Comparison of ENCODE assay signal across 14 cellular contexts in genomic region chr1:156703741-156704140, GRCh38. TPM values are rescaled to one million over a fixed set of nuclear protein-coding genes. Genes with fewer than 3 reads are reported as not detected.
A peak's percentile ranks its signal among the peaks of the same experiment; 100 is the strongest.
DNase-seq lines count a peak whose midpoint lies in the region; ATAC-seq and TF ChIP-seq lines count a peak whose summit lies in the region.
"Had no signal": no experiment of that assay in that cellular context is flagged by ENCODE, and none has a peak within 500 bp of the region (broad histone marks: within the 10 kb centered on the region; RNA-seq: fewer than 3 reads in every experiment).

No MANE protein-coding gene starts in this region.

- intact Hi-C loops in cardiac septum (cut with DNase I), result no loop called here

- H3K27ac ChIP-seq in cardiac muscle cell (no peak overlapping the region), iPS-20b (ENCODE audit: low read length) (no peak overlapping the region)
- H3K27ac ChIP-seq: BLaER1 treated with 17β-estradiol and CSF1 and Interleukin-3, amounts not matched to agents 10 nM and 100 nM; ovary had no signal

- TF ChIP-seq CTCF in cardiac muscle cell (IDR thresholded peaks at IDR 0.05; ENCODE audit: low read depth, low read length), result no peak

- peaks cover 18% of the 10 kb centered on the region for H3K36me3 ChIP-seq in cardiac muscle cell
- peaks cover 28% of the 10 kb centered on the region for H3K36me3 ChIP-seq in iPS-20b (ENCODE audit: insufficient read depth, low read depth, low read length)
- H3K36me3 ChIP-seq: BLaER1 treated with 17β-estradiol and CSF1 and Interleukin-3, amounts not matched to agents 10 nM and 100 nM; ovary; thyroid gland had no signal

- no peaks in the 10 kb centered on the region for H3K9me3 ChIP-seq in cardiac muscle cell (ENCODE audit: low read depth)
- no peaks in the 10 kb centered on the region for H3K9me3 ChIP-seq in iPS-20b (ENCODE audit: insufficient read depth, low read depth, low read length)
- H3K9me3 ChIP-seq: BLaER1 treated with 17β-estradiol and CSF1 and Interleukin-3, amounts not matched to agents 10 nM and 100 nM; ovary; thyroid gland had no signal

- DNase-seq in cardiac muscle cell (ENCODE audit: low read depth in 1 of 2, low spot score in 1 of 2) (no peak), cardiac septum (ENCODE audit: low spot score) (no peak), SIG-M5 (lab: John Stamatoyannopoulos, UW) (no peak), medulla oblongata (ENCODE audit: extremely low spot score) (no peak)
- DNase-seq in activated CD4-positive, alpha-beta T cell treated with anti-CD3 and anti-CD28 coated beads, Interleukin-2, amount 50 U/mL, for 48 hours, result no peak
- no peak for DNase-seq in activated CD4-positive, alpha-beta memory T cell treated with anti-CD3 and anti-CD28 coated beads, Interleukin-2, amount 10 ng/mL, durations not matched to agents 7 days and 5 days
- DNase-seq: activated naive CD4-positive, alpha-beta T cell treated with anti-CD3 and anti-CD28 coated beads, Interleukin-2, amount 50 U/mL, for 16 hours; immature natural killer cell; ovary; RPMI8226 had no signal

- H3K4me3 ChIP-seq in cardiac muscle cell, result peak overlapping the region; percentile 77
- H3K4me3 ChIP-seq in iPS-20b (ENCODE audit: low read length), result peak overlapping the region; percentile 77
- H3K4me3 ChIP-seq: BLaER1 treated with 17β-estradiol and CSF1 and Interleukin-3, amounts not matched to agents 10 nM and 100 nM; ovary had no signal

- no peaks in the 10 kb centered on the region for H3K36me3 Mint-ChIP-seq in activated CD4-positive, alpha-beta memory T cell treated with anti-CD3 and anti-CD28 coated beads, Interleukin-2, amount 10 ng/mL, durations not matched to agents 7 days and 5 days (ENCODE audit: low read depth)

- peak; percentile 14 for ATAC-seq in SK-N-SH treated with all-trans-retinoic acid at 6 μM for 48 hours

- H3K9ac ChIP-seq in iPS-20b (ENCODE audit: low read depth, low read length), result peak overlapping the region; percentile 79; the same call in 1 of the 2 replicates
- H3K9ac ChIP-seq: BLaER1 treated with 17β-estradiol and CSF1 and Interleukin-3, amounts not matched to agents 10 nM and 100 nM had no signal

- H3K27me3 ChIP-seq in cardiac muscle cell (no peaks in the 10 kb centered on the region), iPS-20b (ENCODE audit: insufficient read depth, low read length) (peaks cover 30% of the 10 kb centered on the region)
- H3K27me3 ChIP-seq: ovary, thyroid gland had no signal

- H3K27me3 Mint-ChIP-seq in activated CD4-positive, alpha-beta memory T cell treated with anti-CD3 and anti-CD28 coated beads, Interleukin-2, amount 10 ng/mL, durations not matched to agents 7 days and 5 days, result peaks cover 38% of the 10 kb centered on the region

- no peak overlapping the region for H3K27ac Mint-ChIP-seq in activated CD4-positive, alpha-beta memory T cell treated with anti-CD3 and anti-CD28 coated beads, Interleukin-2, amount 10 ng/mL, durations not matched to agents 7 days and 5 days
- H3K27ac Mint-ChIP-seq: immature natural killer cell had no signal

- H3K4me1 Mint-ChIP-seq in activated CD4-positive, alpha-beta memory T cell treated with anti-CD3 and anti-CD28 coated beads, Interleukin-2, amount 10 ng/mL, durations not matched to agents 7 days and 5 days, result peaks cover 21% of the 10 kb centered on the region

- H3K4me1 ChIP-seq in cardiac muscle cell (ENCODE audit: low read depth), result peaks cover 30% of the 10 kb centered on the region
- H3K4me1 ChIP-seq in iPS-20b (ENCODE audit: insufficient read depth, low read length), result peaks cover 30% of the 10 kb centered on the region; the same call in 1 of the 2 replicates

- CTCF ChIA-PET in activated CD4-positive, alpha-beta memory T cell treated with anti-CD3 and anti-CD28 coated beads, Interleukin-2, amount 10 ng/mL, durations not matched to agents 7 days and 5 days (lab: Charles Lee), result interaction anchor here (1.2 to 10.7 kb wide), 4 partner anchors 14 to 42 kb away, joined by 3 to 109 read pairs (median 6); partner anchors contain the start of genes ISG20L2 and METTL25B

- H3K9me3 Mint-ChIP-seq in activated CD4-positive, alpha-beta memory T cell treated with anti-CD3 and anti-CD28 coated beads, Interleukin-2, amount 10 ng/mL, durations not matched to agents 7 days and 5 days, result no peaks in the 10 kb centered on the region
- H3K9me3 Mint-ChIP-seq: immature natural killer cell had no signal

- POLR2A ChIA-PET in activated CD4-positive, alpha-beta memory T cell treated with anti-CD3 and anti-CD28 coated beads, Interleukin-2, amount 10 ng/mL, durations not matched to agents 7 days and 5 days (lab: Charles Lee), result interaction anchor here (3.3 kb wide), 1 partner anchor 13 kb away, joined by 11 read pairs; no protein-coding TSS in a partner anchor

- no peak overlapping the region for H3K4me3 Mint-ChIP-seq in activated CD4-positive, alpha-beta memory T cell treated with anti-CD3 and anti-CD28 coated beads, Interleukin-2, amount 10 ng/mL, durations not matched to agents 7 days and 5 days

TF ChIP-seq in SK-N-SH treated with all-trans-retinoic acid at 6 μM for 48 hours, 23 proteins besides CTCF, POLR2A, EP300 and RAD21:
- no peak for TF ChIP-seq CREB5 (CRISPR knock-in tag; IDR thresholded peaks at IDR 0.05; ENCODE audit: low read depth)
- no peak for TF ChIP-seq RARB (CRISPR knock-in tag; IDR thresholded peaks at IDR 0.05)
- TF ChIP-seq TOX (CRISPR knock-in tag; IDR thresholded peaks at IDR 0.05; ENCODE audit: borderline replicate concordance), result no peak
- TF ChIP-seq ZNF70 (CRISPR knock-in tag; IDR thresholded peaks at IDR 0.05), result 0 out of 2 replicates have a peak, but pooled peaks have one; percentile 11
- TF ChIP-seq, protein P1, sequence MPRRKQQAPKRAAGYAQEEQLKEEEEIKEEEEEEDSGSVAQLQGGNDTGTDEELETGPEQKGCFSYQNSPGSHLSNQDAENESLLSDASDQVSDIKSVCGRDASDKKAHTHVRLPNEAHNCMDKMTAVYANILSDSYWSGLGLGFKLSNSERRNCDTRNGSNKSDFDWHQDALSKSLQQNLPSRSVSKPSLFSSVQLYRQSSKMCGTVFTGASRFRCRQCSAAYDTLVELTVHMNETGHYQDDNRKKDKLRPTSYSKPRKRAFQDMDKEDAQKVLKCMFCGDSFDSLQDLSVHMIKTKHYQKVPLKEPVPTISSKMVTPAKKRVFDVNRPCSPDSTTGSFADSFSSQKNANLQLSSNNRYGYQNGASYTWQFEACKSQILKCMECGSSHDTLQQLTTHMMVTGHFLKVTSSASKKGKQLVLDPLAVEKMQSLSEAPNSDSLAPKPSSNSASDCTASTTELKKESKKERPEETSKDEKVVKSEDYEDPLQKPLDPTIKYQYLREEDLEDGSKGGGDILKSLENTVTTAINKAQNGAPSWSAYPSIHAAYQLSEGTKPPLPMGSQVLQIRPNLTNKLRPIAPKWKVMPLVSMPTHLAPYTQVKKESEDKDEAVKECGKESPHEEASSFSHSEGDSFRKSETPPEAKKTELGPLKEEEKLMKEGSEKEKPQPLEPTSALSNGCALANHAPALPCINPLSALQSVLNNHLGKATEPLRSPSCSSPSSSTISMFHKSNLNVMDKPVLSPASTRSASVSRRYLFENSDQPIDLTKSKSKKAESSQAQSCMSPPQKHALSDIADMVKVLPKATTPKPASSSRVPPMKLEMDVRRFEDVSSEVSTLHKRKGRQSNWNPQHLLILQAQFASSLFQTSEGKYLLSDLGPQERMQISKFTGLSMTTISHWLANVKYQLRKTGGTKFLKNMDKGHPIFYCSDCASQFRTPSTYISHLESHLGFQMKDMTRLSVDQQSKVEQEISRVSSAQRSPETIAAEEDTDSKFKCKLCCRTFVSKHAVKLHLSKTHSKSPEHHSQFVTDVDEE (CRISPR knock-in tag; IDR thresholded peaks at IDR 0.05), result no peak
- TF ChIP-seq ZC3H10 (CRISPR knock-in tag; IDR thresholded peaks at IDR 0.05), result no peak
- no peak for TF ChIP-seq CSDC2 (CRISPR knock-in tag; IDR thresholded peaks at IDR 0.05)

RNA-seq across cellular contexts. Expression of gene CRABP2, which starts 1.6 kb away (rescaled TPM):
- total RNA-seq in cardiac muscle cell (556 and 900 TPM in 2 replicates), cardiac septum (3.7 TPM)
- polyA plus RNA-seq in cardiac muscle cell, result 824 and 1,249 TPM in 2 replicates
- 1 to 10 TPM in 1 of 2 experiments, under 1 TPM in 1; 0.58 to 1.2 TPM for total RNA-seq in activated CD4-positive, alpha-beta memory T cell treated with anti-CD3 and anti-CD28 coated beads, Interleukin-2, amount 10 ng/mL, durations not matched to agents 7 days and 5 days
- polyA plus RNA-seq: immature natural killer cell had no signal

RNA-seq across cellular contexts. Expression of gene METTL25B, which starts 24.5 kb away (rescaled TPM):
- total RNA-seq in cardiac muscle cell, result 22.8 and 25.4 TPM in 2 replicates
- polyA plus RNA-seq in cardiac muscle cell, result 19.5 and 20.9 TPM in 2 replicates
- total RNA-seq in cardiac septum, result 14.7 TPM
- 10 to 100 TPM; 40.3 to 44.3 TPM for total RNA-seq in activated CD4-positive, alpha-beta memory T cell treated with anti-CD3 and anti-CD28 coated beads, Interleukin-2, amount 10 ng/mL, durations not matched to agents 7 days and 5 days

RNA-seq across cellular contexts. Expression of gene ISG20L2, which starts 24.8 kb away (rescaled TPM):
- 22.6 and 27.3 TPM in 2 replicates for total RNA-seq in cardiac muscle cell
- 25.1 and 31.3 TPM in 2 replicates for polyA plus RNA-seq in cardiac muscle cell
- total RNA-seq in cardiac septum, result 12.4 TPM
- 10 to 100 TPM; 42.0 to 43.3 TPM for total RNA-seq in activated CD4-positive, alpha-beta memory T cell treated with anti-CD3 and anti-CD28 coated beads, Interleukin-2, amount 10 ng/mL, durations not matched to agents 7 days and 5 days

RNA-seq across cellular contexts. Expression of gene NES, which starts 26.5 kb away (rescaled TPM):
- total RNA-seq in cardiac muscle cell, result 302 and 391 TPM in 2 replicates
- polyA plus RNA-seq in cardiac muscle cell, result 86.5 and 89.3 TPM in 2 replicates
- total RNA-seq in cardiac septum, result 699 TPM
- total RNA-seq in activated CD4-positive, alpha-beta memory T cell treated with anti-CD3 and anti-CD28 coated beads, Interleukin-2, amount 10 ng/mL, durations not matched to agents 7 days and 5 days, result not detected
- polyA plus RNA-seq: immature natural killer cell had no signal

RNA-seq across cellular contexts. Expression of gene MRPL24, which starts 37.1 kb away (rescaled TPM):
- total RNA-seq in cardiac muscle cell (34.9 and 54.1 TPM in 2 replicates), cardiac septum (66.1 TPM)
- 70.7 and 77.7 TPM in 2 replicates for polyA plus RNA-seq in cardiac muscle cell
- total RNA-seq in activated CD4-positive, alpha-beta memory T cell treated with anti-CD3 and anti-CD28 coated beads, Interleukin-2, amount 10 ng/mL, durations not matched to agents 7 days and 5 days, result 10 to 100 TPM; 40.3 to 43.8 TPM

Comparison
In these comparisons a context has a peak if more than half of its experiments do, and no peak if none do; other contexts are left out.
1. RNA of gene CRABP2, which starts 1.6 kb away (total RNA-seq): 556 to 900 TPM in cardiac muscle cell; 3.7 TPM in cardiac septum (single experiment) and 0.58 to 1.2 TPM in activated CD4-positive, alpha-beta memory T cell treated with anti-CD3 and anti-CD28 coated beads, Interleukin-2, amount 10 ng/mL, durations not matched to agents 7 days and 5 days; every median in the first group is over 100 times any median in the second.